In the genomic region with DNA sequence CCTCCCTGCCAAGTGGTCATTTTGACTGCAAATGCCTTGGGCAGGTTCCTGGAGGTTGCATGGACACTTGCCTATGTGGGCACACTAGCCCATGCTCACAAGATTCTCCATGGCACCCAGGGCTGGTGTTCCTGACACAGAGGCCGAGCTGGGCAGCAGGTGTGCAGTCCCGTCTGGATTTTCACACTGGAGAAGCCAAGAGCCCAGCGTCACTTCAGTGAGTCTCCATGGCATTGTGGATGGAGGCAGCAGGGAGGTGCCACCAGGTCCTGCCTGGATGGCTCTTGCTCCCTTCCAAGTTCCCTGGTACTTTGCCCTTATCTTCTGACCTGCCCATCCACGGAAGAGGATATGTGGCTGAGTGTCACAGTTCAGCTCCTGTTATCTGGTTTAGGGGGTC, we compare ENCODE assay signal across 27 cellular contexts.
"Had no signal": no experiment of that assay in that cellular context is flagged by ENCODE, and none has a peak within 500 bp of the region (broad histone marks: within the 10 kb centered on the region; RNA-seq: fewer than 3 reads in every experiment).

No MANE protein-coding gene starts in this region.

- DNase-seq: activated CD4-positive, alpha-beta memory T cell treated with anti-CD3 and anti-CD28 coated beads for 36 hours; activated CD4-positive, alpha-beta T cell treated with anti-CD3 and anti-CD28 coated beads for 1 hour; activated CD4-positive, alpha-beta T cell treated with anti-CD3 and anti-CD28 coated beads for 36 hours; activated CD4-positive, alpha-beta T cell treated with anti-CD3 and anti-CD28 coated beads for 48 hours; activated CD4-positive, alpha-beta T cell treated with anti-CD3 and anti-CD28 coated beads, Interleukin-2, amount 10 ng/mL, durations not matched to agents 7 days and 5 days; activated CD4-positive, CD25-positive, alpha-beta regulatory T cell; activated CD8-positive, alpha-beta memory T cell treated with anti-CD3 and anti-CD28 coated beads, Interleukin-2, amount 50 U/mL, for 48 hours; activated CD8-positive, alpha-beta T cell treated with anti-CD3 and anti-CD28 coated beads for 36 hours; activated effector memory CD4-positive, alpha-beta T cell treated with Interleukin-2 at 50 U/mL for 16 hours; activated gamma-delta T cell; activated naive CD4-positive, alpha-beta T cell treated with anti-CD3 and anti-CD28 coated beads, Interleukin-2, amount 10 ng/mL, durations not matched to agents 7 days and 5 days; activated naive CD4-positive, alpha-beta T cell treated with Interleukin-2 at 50 U/mL for 16 hours; activated naive CD8-positive, alpha-beta T cell treated with anti-CD3 and anti-CD28 coated beads, Interleukin-2, amount 10 ng/mL, durations not matched to agents 7 days and 5 days; activated naive CD8-positive, alpha-beta T cell treated with anti-CD3 and anti-CD28 coated beads, Interleukin-2, amount 50 U/mL, for 24 hours; activated T-cell treated with anti-CD3 and anti-CD28 coated beads, Interleukin-2, amount 50 U/mL, for 24 hours; activated T-cell treated with anti-CD3 and anti-CD28 coated beads, Interleukin-2, amount 50 U/mL, for 48 hours; amygdala; anterior cingulate cortex; caudate nucleus; cerebellar nuclear complex; T-helper 1 cell; T-helper 9 cell; WERI-Rb-1 had no signal

- H3K36me3 ChIP-seq: ascending aorta, cardiac muscle cell, WERI-Rb-1 had no signal

- FAIRE-seq: bronchial epithelial cell, TTC549 had no signal

- H3K27me3 ChIP-seq: ascending aorta, cardiac muscle cell had no signal

- H3K4me3 ChIP-seq: ascending aorta, cardiac muscle cell had no signal

- H3K27ac ChIP-seq: ascending aorta, cardiac muscle cell, WERI-Rb-1 had no signal
